In the genomic region with DNA sequence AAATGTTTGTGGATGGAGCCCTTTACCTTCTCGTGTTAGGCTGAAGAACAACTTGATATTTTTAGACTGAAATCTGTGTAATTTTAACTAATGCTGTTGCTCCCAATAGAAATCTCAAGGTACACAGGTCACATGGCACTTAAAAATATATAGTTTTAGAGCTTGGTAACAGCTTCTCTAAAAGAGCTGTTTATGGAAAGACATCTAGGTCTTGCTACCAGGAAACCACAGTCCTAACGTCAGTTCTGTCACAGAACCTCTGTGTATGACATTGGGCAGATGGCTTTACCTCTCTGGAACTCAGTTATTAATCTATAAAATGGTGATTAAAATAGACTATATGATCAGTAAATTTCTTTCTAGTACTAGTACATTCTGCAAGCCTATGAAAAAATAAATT, we compare ENCODE assay signal across 21 cellular contexts. TPM values are rescaled to one million over a fixed set of nuclear protein-coding genes. Genes with fewer than 3 reads are reported as not detected.
DNase-seq lines count a peak whose midpoint lies in the region; ATAC-seq and TF ChIP-seq lines count a peak whose summit lies in the region.
"Had no signal": no experiment of that assay in that cellular context is flagged by ENCODE, and none has a peak within 500 bp of the region (broad histone marks: within the 10 kb centered on the region; RNA-seq: fewer than 3 reads in every experiment).

No MANE protein-coding gene starts in this region.

- H3K4me1 Mint-ChIP-seq in activated naive CD8-positive, alpha-beta T cell treated with anti-CD3 and anti-CD28 coated beads for 36 hours, result peaks cover 2% of the 10 kb centered on the region
- H3K4me1 Mint-ChIP-seq: CD4-positive, CD25-positive, alpha-beta regulatory T cell had no signal

- no peaks in the 10 kb centered on the region for H3K27me3 ChIP-seq in HL-60 (ENCODE audit: insufficient read depth, poor library complexity, severe bottlenecking)
- H3K27me3 ChIP-seq: hepatocyte, SJCRH30 had no signal

- no peaks in the 10 kb centered on the region for H3K9me3 Mint-ChIP-seq in activated naive CD8-positive, alpha-beta T cell treated with anti-CD3 and anti-CD28 coated beads for 36 hours
- H3K9me3 Mint-ChIP-seq: CD4-positive, CD25-positive, alpha-beta regulatory T cell had no signal

- peak; percentile 30 for DNase-seq in GM12865 (ENCODE audit: low read depth)
- DNase-seq in HL-60 (ENCODE audit: low read depth in 1 of 2, low spot score in 1 of 2), result peak in 1 of 2 experiments; percentile 31
- no peak for DNase-seq in pons (ENCODE audit: low spot score)
- no peak for DNase-seq in activated naive CD4-positive, alpha-beta T cell (lab: John Stamatoyannopoulos, UW)
- no peak for DNase-seq in NCI-H510A (lab: John Stamatoyannopoulos, UW)
- DNase-seq in activated naive CD8-positive, alpha-beta T cell treated with anti-CD3 and anti-CD28 coated beads for 36 hours, result no peak
- DNase-seq: activated gamma-delta T cell treated with Interleukin-2 at 50 U/mL for 16 hours; amniotic stem cell; CD4-positive, CD25-positive, alpha-beta regulatory T cell; dermis blood vessel endothelial cell; NCI-H1694 treated with DMSO at 0.1 percent for 48 hours; NCI-H2227 treated with DMSO at 0.1 percent for 48 hours; NCI-H82; occipital lobe; SJCRH30; stimulated activated CD4-positive, alpha-beta T cell treated with anti-CD3 and anti-CD28 coated beads, Interleukin-12 subunit alpha, Interleukin-12 subunit beta, amount 100 ng/mL, for 4 hours; T-helper 17 cell; WERI-Rb-1 had no signal

- H3K4me3 ChIP-seq in GM12865 (ENCODE audit: low read depth, low read length) (no peak overlapping the region; the same call in 1 of the 2 replicates), HL-60 (replicated peaks; ENCODE audit: insufficient read depth, low read length) (no peak overlapping the region)
- H3K4me3 ChIP-seq: hepatocyte, SJCRH30 had no signal

- TF ChIP-seq CTCF in GM12865 (IDR thresholded peaks at IDR 0.05; ENCODE audit: insufficient read depth, low read depth, low read length, missing control alignments) (no peak), HL-60 (IDR thresholded peaks at IDR 0.05; ENCODE audit: insufficient read depth, low read length) (no peak)

- no peak overlapping the region for H3K4me3 Mint-ChIP-seq in activated naive CD8-positive, alpha-beta T cell treated with anti-CD3 and anti-CD28 coated beads for 36 hours
- H3K4me3 Mint-ChIP-seq: CD4-positive, CD25-positive, alpha-beta regulatory T cell; T-helper 17 cell had no signal

- peak; percentile 38 for ATAC-seq in GM19463 (IDR thresholded peaks at IDR 0.05; ENCODE audit: unreplicated experiment)
- ATAC-seq in HG02884 (IDR thresholded peaks at IDR 0.05; ENCODE audit: unreplicated experiment), result peak; percentile 37
- ATAC-seq: T-helper 17 cell had no signal

- H3K27ac Mint-ChIP-seq in activated naive CD8-positive, alpha-beta T cell treated with anti-CD3 and anti-CD28 coated beads for 36 hours, result no peak overlapping the region
- H3K27ac Mint-ChIP-seq: T-helper 17 cell had no signal

- peak overlapping the region; percentile 40 for H3K27ac ChIP-seq in HL-60 (replicated peaks)
- H3K27ac ChIP-seq: hepatocyte, SJCRH30, WERI-Rb-1 had no signal

- peaks cover 4% of the 10 kb centered on the region for H3K27me3 Mint-ChIP-seq in activated naive CD8-positive, alpha-beta T cell treated with anti-CD3 and anti-CD28 coated beads for 36 hours

- H3K36me3 Mint-ChIP-seq in activated naive CD8-positive, alpha-beta T cell treated with anti-CD3 and anti-CD28 coated beads for 36 hours, result no peaks in the 10 kb centered on the region
- H3K36me3 Mint-ChIP-seq: CD4-positive, CD25-positive, alpha-beta regulatory T cell had no signal

RNA-seq across cellular contexts. Expression of a gene that starts 35.4 kb away (rescaled TPM):
- 10 to 100 TPM; 40.1 to 43.0 TPM for total RNA-seq in activated naive CD8-positive, alpha-beta T cell treated with anti-CD3 and anti-CD28 coated beads for 36 hours
